ENCODE assay signal across 14 cellular contexts in genomic region chr2:176324862-176325261, GRCh38. TPM values are rescaled to one million over a fixed set of nuclear protein-coding genes. Genes with fewer than 3 reads are reported as not detected.
DNase-seq lines count a peak whose midpoint lies in the region; ATAC-seq, FAIRE-seq and TF ChIP-seq lines count a peak whose summit lies in the region.
"Had no signal": no experiment of that assay in that cellular context is flagged by ENCODE, and none has a peak within 500 bp of the region (broad histone marks: within the 10 kb centered on the region; RNA-seq: fewer than 3 reads in every experiment).

No MANE protein-coding gene starts in this region.

- H3K36me3 ChIP-seq in HUES48 (ENCODE audit: control insufficient read depth, insufficient read depth, low read length), result peaks cover 19% of the 10 kb centered on the region

- H3K27ac Mint-ChIP-seq in nephron, result peak overlapping the region; percentile 59 to 84 (median 81)
- H3K27ac Mint-ChIP-seq in activated naive CD8-positive, alpha-beta T cell treated with anti-CD3 and anti-CD28 coated beads for 36 hours, result no peak overlapping the region
- H3K27ac Mint-ChIP-seq: CD8-positive, alpha-beta T cell had no signal

- H3K27me3 Mint-ChIP-seq in nephron (ENCODE audit: low read depth), result no peaks in the 10 kb centered on the region
- no peaks in the 10 kb centered on the region for H3K27me3 Mint-ChIP-seq in activated naive CD8-positive, alpha-beta T cell treated with anti-CD3 and anti-CD28 coated beads for 36 hours

- H3K4me1 Mint-ChIP-seq in nephron, result peaks cover 15% of the 10 kb centered on the region
- H3K4me1 Mint-ChIP-seq in activated naive CD8-positive, alpha-beta T cell treated with anti-CD3 and anti-CD28 coated beads for 36 hours, result peaks cover 2% of the 10 kb centered on the region

- TF ChIP-seq POLR2A in A549 (IDR thresholded peaks at IDR 0.05; ENCODE audit: low read length), result no peak

- ATAC-seq in A549 (peak; percentile 56 to 81; a peak in 5 of 6 replicates), GM21825 (IDR thresholded peaks at IDR 0.05; ENCODE audit: unreplicated experiment) (no peak), HG02885 (IDR thresholded peaks at IDR 0.05; ENCODE audit: poor library complexity, unreplicated experiment) (no peak)
- ATAC-seq: CD8-positive, alpha-beta T cell had no signal

- H3K4me3 Mint-ChIP-seq in nephron, result peak overlapping the region in 1 of 3 experiments; percentile 2
- no peak overlapping the region for H3K4me3 Mint-ChIP-seq in activated naive CD8-positive, alpha-beta T cell treated with anti-CD3 and anti-CD28 coated beads for 36 hours
- H3K4me3 Mint-ChIP-seq: CD8-positive, alpha-beta T cell had no signal

- CTCF ChIA-PET in A549 (lab: Yijun Ruan, JAX), result no interaction called here

- no peak for TF ChIP-seq EP300 in A549 (IDR thresholded peaks at IDR 0.05)

- FAIRE-seq in A549 (lab: Jason Lieb, UNC) (peak; percentile 59), islet of Langerhans (lab: Jason Lieb, UNC) (peak; percentile 58)

- no peak overlapping the region for H3K9ac ChIP-seq in HUES48 (ENCODE audit: low read depth, low read length)
- H3K9ac ChIP-seq: BLaER1 had no signal

- H3K27me3 ChIP-seq in HUES48 (ENCODE audit: control insufficient read depth, insufficient read depth, low read length), result no peaks in the 10 kb centered on the region
- H3K27me3 ChIP-seq: BLaER1 had no signal

- POLR2A ChIA-PET in A549 (lab: Yijun Ruan, JAX), result no interaction called here

- TF ChIP-seq CTCF in A549 (IDR thresholded peaks at IDR 0.05) (no peak), nephron (IDR thresholded peaks at IDR 0.05; ENCODE audit: unreplicated experiment in 3 of 3) (no peak)

- peak in 1 of 2 experiments; percentile 49 for DNase-seq in A549 (ENCODE audit: low read depth in 1 of 2, low spot score in 1 of 2)
- no peak for DNase-seq in SW 1271 (lab: John Stamatoyannopoulos, UW)
- no peak for DNase-seq in activated naive CD8-positive, alpha-beta T cell treated with anti-CD3 and anti-CD28 coated beads for 36 hours
- DNase-seq: 8988T; CD8-positive, alpha-beta T cell; KBM-7; NCI-H146; NCI-H524 had no signal

- no peak for TF ChIP-seq RAD21 in A549 (conservative IDR thresholded peaks at IDR 0.05 in 1 of 2, IDR thresholded peaks at IDR 0.05 in 1 of 2)

- H3K4me3 ChIP-seq in A549 (peak overlapping the region; percentile 27; the same call in 2 of the 3 replicates), HUES48 (ENCODE audit: low read depth, low read length) (no peak overlapping the region)
- H3K4me3 ChIP-seq: BLaER1 had no signal

- peaks cover 42% of the 10 kb centered on the region for H3K4me1 ChIP-seq in A549
- H3K4me1 ChIP-seq in HUES48 (ENCODE audit: control insufficient read depth, insufficient read depth, low read length), result peaks cover 46% of the 10 kb centered on the region
- H3K4me1 ChIP-seq: BLaER1 had no signal

- H3K27ac ChIP-seq in A549 (peak overlapping the region; percentile 61 to 75), HUES48 (ENCODE audit: low read depth, low read length) (peak overlapping the region; percentile 96)
- H3K27ac ChIP-seq: BLaER1 had no signal

- WGBS in A549 (ENCODE audit: missing lambda C conversion rate), result 4% methylated on average over 3 of the region's 3 CpGs

- H3K9me3 ChIP-seq in A549, result no peaks in the 10 kb centered on the region
- no peaks in the 10 kb centered on the region for H3K9me3 ChIP-seq in HUES48 (ENCODE audit: control insufficient read depth, insufficient read depth, low read length)
- H3K9me3 ChIP-seq: BLaER1 had no signal

- peaks cover 20% of the 10 kb centered on the region for H3K36me3 Mint-ChIP-seq in nephron (ENCODE audit: low read depth)
- H3K36me3 Mint-ChIP-seq in activated naive CD8-positive, alpha-beta T cell treated with anti-CD3 and anti-CD28 coated beads for 36 hours, result peaks cover 10% of the 10 kb centered on the region

- peak overlapping the region; percentile 81 for H3K4me2 ChIP-seq in A549
- H3K4me2 ChIP-seq: BLaER1 had no signal

- no peaks in the 10 kb centered on the region for H3K9me3 Mint-ChIP-seq in nephron
- H3K9me3 Mint-ChIP-seq in activated naive CD8-positive, alpha-beta T cell treated with anti-CD3 and anti-CD28 coated beads for 36 hours, result no peaks in the 10 kb centered on the region
- H3K9me3 Mint-ChIP-seq: CD8-positive, alpha-beta T cell had no signal

TF ChIP-seq in A549, 52 proteins besides CTCF, POLR2A, EP300 and RAD21:
- TF ChIP-seq FOSL2 (IDR thresholded peaks at IDR 0.05) (no peak), FOSL2 (CRISPR knock-in tag; IDR thresholded peaks at IDR 0.05) (no peak), CEBPB (IDR thresholded peaks at IDR 0.05) (peak; percentile 22 to 57; a peak in 1 of 4 replicates)

RNA-seq across cellular contexts. Expression of gene MTX2, which starts 55.6 kb away (rescaled TPM):
- polyA plus RNA-seq in A549 (2011; rRNA removed) (77.2 and 81.8 TPM in 2 replicates), A549 (2017; fragmentation: RNase III; extraction: RNeasy Plus Mini Kit Qiagen cat#74134 plus additional on column Dnase treatment) (56.9 to 60.1 TPM (median 58.5 TPM) in 3 replicates)
- polyA plus RNA-seq in A549 (2012; cell fraction: cytosol; rRNA removed), result 37.3 TPM in 2 replicates
- 15.4 and 22.5 TPM in 2 replicates for polyA plus RNA-seq in A549 (2012; cell fraction: nucleus; rRNA removed)
- polyA minus RNA-seq in A549 (2011; rRNA and poly(A)+ RNA removed), result 4.7 and 6.4 TPM in 2 replicates
- 10 to 100 TPM; 28.8 to 30.0 TPM for total RNA-seq in activated naive CD8-positive, alpha-beta T cell treated with anti-CD3 and anti-CD28 coated beads for 36 hours

Comparison
In these comparisons a context has a peak if more than half of its experiments do, and no peak if none do; other contexts are left out.
1. ATAC-seq: peak in A549 (2 of 2); none in GM21825 (single experiment) and HG02885 (single experiment).